6 cellular contexts compared by ENCODE assay signal in genomic region chr13:25262261-25262660, GRCh38.
"Had no signal": no experiment of that assay in that cellular context is flagged by ENCODE, and none has a peak within 500 bp of the region (broad histone marks: within the 10 kb centered on the region; RNA-seq: fewer than 3 reads in every experiment).

No MANE protein-coding gene starts in this region.

- ATAC-seq: HepG2, K562 had no signal

- H3K9me3 Mint-ChIP-seq: IgD-negative memory B cell had no signal

- DNase-seq: IMR-90, KBM-7 had no signal

- H3K27ac Mint-ChIP-seq: IgD-negative memory B cell had no signal

- H3K27me3 Mint-ChIP-seq: IgD-negative memory B cell had no signal

- H3K27ac ChIP-seq: HL-60 had no signal

- H3K4me3 ChIP-seq: K562 had no signal

- H3K4me3 Mint-ChIP-seq: IgD-negative memory B cell had no signal
